ENCODE assay signal across 10 cellular contexts in genomic region chr2:22194218-22194617, GRCh38.
"Had no signal": no experiment of that assay in that cellular context is flagged by ENCODE, and none has a peak within 500 bp of the region (broad histone marks: within the 10 kb centered on the region; RNA-seq: fewer than 3 reads in every experiment).

No MANE protein-coding gene starts in this region.

- H3K27me3 Mint-ChIP-seq: IgD-negative memory B cell had no signal

- H3K9me3 ChIP-seq: HAP-1 had no signal

- H3K27ac Mint-ChIP-seq: HFFc6, IgD-negative memory B cell had no signal

- H3K36me3 ChIP-seq: HAP-1 had no signal

- H3K4me3 ChIP-seq: GM23248, HAP-1 had no signal

- H3K4me1 ChIP-seq: HAP-1 had no signal

- ATAC-seq: HCT116, HepG2 had no signal

- H3K36me3 Mint-ChIP-seq: IgD-negative memory B cell had no signal

- H3K4me3 Mint-ChIP-seq: HFFc6, IgD-negative memory B cell had no signal

- H3K4me1 Mint-ChIP-seq: IgD-negative memory B cell had no signal

- DNase-seq: GM23248, H7, HFFc6, KBM-7 had no signal

- H3K27ac ChIP-seq: GM23248, HL-60, KMS-11 had no signal
